Comparison of ENCODE assay signal across 8 cellular contexts in the genomic region with DNA sequence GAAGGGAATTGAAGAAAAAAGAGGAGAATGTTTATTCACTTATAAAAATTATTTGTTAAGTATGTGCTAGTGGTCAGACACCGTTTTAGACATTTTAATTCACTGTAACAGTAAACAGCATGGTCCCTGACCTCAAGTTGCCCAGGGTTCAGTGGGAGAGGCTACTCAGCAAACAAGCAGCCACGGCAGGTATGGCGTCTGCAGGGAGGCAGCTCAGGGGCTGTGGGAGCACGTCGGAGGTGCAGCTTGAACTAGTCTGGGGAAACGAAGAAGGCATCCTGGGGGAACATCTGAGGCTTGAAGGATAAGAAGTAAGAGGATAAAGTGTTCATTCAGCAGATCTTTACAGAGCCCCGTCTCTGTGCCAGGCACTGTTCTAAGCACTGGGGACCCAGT.
A peak's percentile ranks its signal among the peaks of the same experiment; 100 is the strongest.
DNase-seq lines count a peak whose midpoint lies in the region; ATAC-seq, FAIRE-seq and TF ChIP-seq lines count a peak whose summit lies in the region.

No MANE protein-coding gene starts in this region.

- H3K27me3 Mint-ChIP-seq in activated T-helper 17 cell treated with anti-CD3 and anti-CD28 coated beads, Interleukin-2, amount 50 U/mL, for 72 hours, result no peaks in the 10 kb centered on the region

- H3K79me2 ChIP-seq in osteoblast (ENCODE audit: insufficient read depth, low read length), result peaks cover 25% of the 10 kb centered on the region

- H3K4me1 ChIP-seq in osteoblast (ENCODE audit: insufficient read depth, low read length), result peaks cover 30% of the 10 kb centered on the region

- H3K27me3 ChIP-seq in osteoblast (ENCODE audit: insufficient read depth, low read length), result no peaks in the 10 kb centered on the region

- H3K36me3 Mint-ChIP-seq in activated T-helper 17 cell treated with anti-CD3 and anti-CD28 coated beads, Interleukin-2, amount 50 U/mL, for 72 hours (ENCODE audit: low read depth), result peaks cover 33% of the 10 kb centered on the region

- peak overlapping the region; percentile 20; the same call in 1 of the 2 replicates for H3K4me3 ChIP-seq in GM08714 (ENCODE audit: low read length)
- H3K4me3 ChIP-seq in osteoblast (ENCODE audit: insufficient read depth, low read length), result no peak overlapping the region

- no peak overlapping the region for H3K4me2 ChIP-seq in osteoblast (ENCODE audit: insufficient read depth, low read length)

- H3K36me3 ChIP-seq in osteoblast (ENCODE audit: insufficient read depth, low read length), result peaks cover 11% of the 10 kb centered on the region

- peak overlapping the region; percentile 93 for H3K27ac Mint-ChIP-seq in activated T-helper 17 cell treated with anti-CD3 and anti-CD28 coated beads, Interleukin-2, amount 50 U/mL, for 72 hours

- TF ChIP-seq CTCF in osteoblast (IDR thresholded peaks at IDR 0.05; ENCODE audit: extremely low read depth, low read depth, low read length), result no peak

- H3K9me3 Mint-ChIP-seq in activated T-helper 17 cell treated with anti-CD3 and anti-CD28 coated beads, Interleukin-2, amount 50 U/mL, for 72 hours, result no peaks in the 10 kb centered on the region

- ATAC-seq in GM21619 (IDR thresholded peaks at IDR 0.05; ENCODE audit: unreplicated experiment), result peak; percentile 15
- no peak for ATAC-seq in activated T-helper 17 cell treated with anti-CD3 and anti-CD28 coated beads, Interleukin-2, amount 50 U/mL, for 72 hours (replicated peaks)

- H2AFZ ChIP-seq in osteoblast (ENCODE audit: low read length), result no peak overlapping the region

- DNase-seq in osteoblast (ENCODE audit: insufficient read length, low spot score, missing footprints) (no peak), activated gamma-delta T cell (lab: John Stamatoyannopoulos, UW) (no peak), urothelium cell line (ENCODE audit: low spot score) (no peak), T1000 (lab: John Stamatoyannopoulos, UW) (no peak), NCI-H748 (lab: John Stamatoyannopoulos, UW; ENCODE audit: unreplicated experiment) (no peak)

- peak overlapping the region; percentile 40 for H3K27ac ChIP-seq in osteoblast (ENCODE audit: low read depth, low read length)

- peak overlapping the region; percentile 84 for H3K4me3 Mint-ChIP-seq in activated T-helper 17 cell treated with anti-CD3 and anti-CD28 coated beads, Interleukin-2, amount 50 U/mL, for 72 hours

- no peak for FAIRE-seq in urothelium cell line (lab: Jason Lieb, UNC)

- H4K20me1 ChIP-seq in osteoblast (ENCODE audit: insufficient read depth, low read length), result no peaks in the 10 kb centered on the region

- no peaks in the 10 kb centered on the region for H3K9me3 ChIP-seq in osteoblast (ENCODE audit: low read depth, low read length)

- peaks cover 56% of the 10 kb centered on the region for H3K4me1 Mint-ChIP-seq in activated T-helper 17 cell treated with anti-CD3 and anti-CD28 coated beads, Interleukin-2, amount 50 U/mL, for 72 hours
